ENCODE assay signal across 1 cellular context in the genomic region with DNA sequence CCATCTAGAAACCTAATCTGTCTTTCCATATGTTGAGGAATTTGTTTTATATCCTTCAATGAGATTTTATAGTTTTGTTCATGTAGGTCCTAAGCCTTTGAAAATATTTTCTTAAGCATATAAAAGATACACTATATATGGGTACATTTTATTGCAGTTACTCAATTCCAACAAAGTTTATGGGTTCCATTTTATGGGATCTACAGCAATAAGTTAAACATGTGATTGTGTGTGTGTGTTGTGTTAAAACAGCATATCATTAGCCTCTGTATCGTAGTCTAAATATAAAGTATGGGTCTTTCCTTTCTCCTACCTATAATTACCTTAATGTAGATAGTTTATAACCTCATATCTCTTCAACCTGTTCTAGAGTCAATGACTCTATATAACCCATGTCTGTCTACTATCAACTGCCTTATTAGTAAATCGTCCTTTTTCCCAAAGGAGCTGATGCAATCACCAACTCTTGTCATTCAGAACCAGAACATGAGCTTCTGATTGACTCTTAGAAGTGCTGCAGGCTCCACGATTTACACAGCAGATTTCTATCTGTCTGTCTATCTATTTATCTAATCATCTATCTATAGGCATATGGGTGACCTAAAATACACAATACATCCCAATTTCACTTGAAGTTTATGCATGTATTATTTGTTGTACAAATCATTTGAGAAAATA.
TF ChIP-seq lines count a peak whose summit lies in the region.

No MANE protein-coding gene starts in this region.

TF ChIP-seq in WTC11, 78 proteins besides CTCF, POLR2A, EP300 and RAD21 (continued from another document):
- TF ChIP-seq ZSCAN18 (CRISPR knock-in tag; IDR thresholded peaks at IDR 0.05) (no peak), PRDM15 (CRISPR knock-in tag; IDR thresholded peaks at IDR 0.05) (no peak)
- TF ChIP-seq, protein P1, sequence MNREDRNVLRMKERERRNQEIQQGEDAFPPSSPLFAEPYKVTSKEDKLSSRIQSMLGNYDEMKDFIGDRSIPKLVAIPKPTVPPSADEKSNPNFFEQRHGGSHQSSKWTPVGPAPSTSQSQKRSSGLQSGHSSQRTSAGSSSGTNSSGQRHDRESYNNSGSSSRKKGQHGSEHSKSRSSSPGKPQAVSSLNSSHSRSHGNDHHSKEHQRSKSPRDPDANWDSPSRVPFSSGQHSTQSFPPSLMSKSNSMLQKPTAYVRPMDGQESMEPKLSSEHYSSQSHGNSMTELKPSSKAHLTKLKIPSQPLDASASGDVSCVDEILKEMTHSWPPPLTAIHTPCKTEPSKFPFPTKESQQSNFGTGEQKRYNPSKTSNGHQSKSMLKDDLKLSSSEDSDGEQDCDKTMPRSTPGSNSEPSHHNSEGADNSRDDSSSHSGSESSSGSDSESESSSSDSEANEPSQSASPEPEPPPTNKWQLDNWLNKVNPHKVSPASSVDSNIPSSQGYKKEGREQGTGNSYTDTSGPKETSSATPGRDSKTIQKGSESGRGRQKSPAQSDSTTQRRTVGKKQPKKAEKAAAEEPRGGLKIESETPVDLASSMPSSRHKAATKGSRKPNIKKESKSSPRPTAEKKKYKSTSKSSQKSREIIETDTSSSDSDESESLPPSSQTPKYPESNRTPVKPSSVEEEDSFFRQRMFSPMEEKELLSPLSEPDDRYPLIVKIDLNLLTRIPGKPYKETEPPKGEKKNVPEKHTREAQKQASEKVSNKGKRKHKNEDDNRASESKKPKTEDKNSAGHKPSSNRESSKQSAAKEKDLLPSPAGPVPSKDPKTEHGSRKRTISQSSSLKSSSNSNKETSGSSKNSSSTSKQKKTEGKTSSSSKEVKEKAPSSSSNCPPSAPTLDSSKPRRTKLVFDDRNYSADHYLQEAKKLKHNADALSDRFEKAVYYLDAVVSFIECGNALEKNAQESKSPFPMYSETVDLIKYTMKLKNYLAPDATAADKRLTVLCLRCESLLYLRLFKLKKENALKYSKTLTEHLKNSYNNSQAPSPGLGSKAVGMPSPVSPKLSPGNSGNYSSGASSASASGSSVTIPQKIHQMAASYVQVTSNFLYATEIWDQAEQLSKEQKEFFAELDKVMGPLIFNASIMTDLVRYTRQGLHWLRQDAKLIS (CRISPR knock-in tag; IDR thresholded peaks at IDR 0.05; ENCODE audit: borderline replicate concordance), result no peak
